In the genomic region with DNA sequence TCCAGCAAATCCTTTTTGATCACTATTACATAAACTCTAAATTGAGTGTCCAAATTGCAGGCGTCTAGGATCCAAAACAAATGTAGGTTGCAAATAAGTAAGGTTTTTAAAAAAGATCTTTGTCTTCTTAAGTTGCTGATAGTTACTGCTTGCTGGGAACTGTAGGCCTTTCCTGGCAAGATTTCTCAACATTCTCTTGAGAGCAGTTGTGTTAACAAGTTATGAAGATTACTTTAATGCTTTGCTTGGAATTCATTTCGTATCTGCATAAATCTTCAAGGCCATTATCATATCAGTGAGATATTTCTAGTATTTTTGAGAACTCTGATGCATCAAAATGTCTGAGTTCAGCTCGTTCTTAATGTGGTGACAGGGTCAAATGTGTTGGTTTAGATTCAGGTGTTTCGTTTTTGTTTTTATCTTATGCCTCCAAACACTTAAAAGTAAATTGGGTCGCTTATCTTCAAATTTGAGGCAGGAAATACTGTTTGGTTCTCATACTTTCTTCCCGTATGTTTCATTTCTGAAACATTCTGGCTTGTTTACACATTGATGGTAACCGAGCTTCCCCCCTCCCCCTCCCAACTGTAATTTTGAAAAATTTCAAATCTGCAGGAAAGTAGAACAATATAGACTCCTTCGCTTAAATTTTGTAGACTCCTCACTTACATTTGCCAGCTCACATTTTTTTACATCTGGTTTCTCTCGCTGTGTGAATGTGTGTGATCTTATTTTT, we compare ENCODE assay signal across 10 cellular contexts.
DNase-seq lines count a peak whose midpoint lies in the region; ATAC-seq and TF ChIP-seq lines count a peak whose summit lies in the region.
"Had no signal": no experiment of that assay in that cellular context is flagged by ENCODE, and none has a peak within 500 bp of the region (broad histone marks: within the 10 kb centered on the region; RNA-seq: fewer than 3 reads in every experiment).

No MANE protein-coding gene starts in this region.

- CTCF ChIA-PET in CD4-positive, alpha-beta memory T cell (lab: Charles Lee; ENCODE audit: partially characterized antibody), result interaction anchor here (0.7 to 4.9 kb wide), 9 partner anchors 10 to 165 kb away, joined by 3 to 45 read pairs (median 5); no protein-coding TSS in a partner anchor

- intact Hi-C loops in CD4-positive, alpha-beta memory T cell (cut with micrococcal nuclease), result loop anchor here (1.0 kb wide), 1 partner anchor 10 kb away; no protein-coding TSS in a partner anchor
- intact Hi-C loops in natural killer cell (cut with micrococcal nuclease), result no loop called here

- no peaks in the 10 kb centered on the region for H3K9me3 ChIP-seq in CD4-positive, alpha-beta memory T cell (ENCODE audit: control insufficient read depth in 1 of 2, low read length in 2 of 2)
- H3K9me3 ChIP-seq in trophoblast cell (ENCODE audit: insufficient read depth, low read depth, low read length), result no peaks in the 10 kb centered on the region
- H3K9me3 ChIP-seq: MG63 had no signal

- peak overlapping the region in 1 of 2 donors; percentile 27 for H3K4me3 ChIP-seq in CD4-positive, alpha-beta memory T cell (ENCODE audit: low read length in 2 of 2)
- H3K4me3 ChIP-seq in fibroblast of mammary gland (ENCODE audit: control insufficient read depth, low read depth, low read length), result no peak overlapping the region
- H3K4me3 ChIP-seq in trophoblast cell (ENCODE audit: low read depth, low read length), result no peak overlapping the region
- H3K4me3 ChIP-seq: MG63 had no signal

- no peak overlapping the region for H3K4me2 ChIP-seq in trophoblast cell (ENCODE audit: low read length)

- no peak overlapping the region for H2BK12ac ChIP-seq in trophoblast cell (ENCODE audit: low read length)

- H2BK5ac ChIP-seq in trophoblast cell (ENCODE audit: low read depth, low read length, poor library complexity), result no peak overlapping the region

- H3K23ac ChIP-seq in trophoblast cell (ENCODE audit: low read length), result no peak overlapping the region

- H3K36me3 ChIP-seq in CD4-positive, alpha-beta memory T cell (ENCODE audit: insufficient read depth, low read length), result no peaks in the 10 kb centered on the region
- no peaks in the 10 kb centered on the region for H3K36me3 ChIP-seq in trophoblast cell (ENCODE audit: control insufficient read depth in 1 of 2, insufficient read depth in 2 of 2, low read length in 2 of 2)
- H3K36me3 ChIP-seq: MG63 had no signal

- no peak overlapping the region for H2AFZ ChIP-seq in trophoblast cell (ENCODE audit: insufficient read depth, low read length, poor library complexity)

- H3K14ac ChIP-seq in trophoblast cell (ENCODE audit: low read length), result no peak overlapping the region

- no peak overlapping the region for H3K9ac ChIP-seq in trophoblast cell (ENCODE audit: low read length)

- H3K27me3 Mint-ChIP-seq in CD4-positive, alpha-beta memory T cell, result no peaks in the 10 kb centered on the region
- peaks cover 12% of the 10 kb centered on the region for H3K27me3 Mint-ChIP-seq in T-helper 2 cell treated with Interferon-gamma antibody and Interleukin-4, amounts not matched to agents 5 μg/mL and 100 μg/mL, for 36 hours (ENCODE audit: low read depth)
- H3K27me3 Mint-ChIP-seq in natural killer cell (ENCODE audit: low read depth in 2 of 2), result peaks cover 0 to 4% of the 10 kb centered on the region in 2 donors

- peak in 4 of 5 donors; percentile 48 to 61 (median 54) for DNase-seq in CD4-positive, alpha-beta memory T cell
- DNase-seq in T-helper 2 cell treated with Interferon-gamma antibody and Interleukin-4, amounts not matched to agents 5 μg/mL and 100 μg/mL, for 36 hours (ENCODE audit: low spot score), result peak; percentile 14
- DNase-seq in fibroblast of mammary gland (ENCODE audit: low read depth) (peak; percentile 11), trophoblast cell (peak; percentile 27 to 83), natural killer cell (no peak), NCI-H1105 treated with DMSO at 0.1 percent for 48 hours (lab: John Stamatoyannopoulos, UW) (no peak)
- DNase-seq: MG63 had no signal

- WGBS in trophoblast cell (ENCODE audit: extremely low coverage, insufficient coverage, insufficient read length), result no CpG with 5 or more reads among the region's 9 CpGs

- peaks cover 0 to 2% of the 10 kb centered on the region in 2 donors for H3K36me3 Mint-ChIP-seq in CD4-positive, alpha-beta memory T cell
- H3K36me3 Mint-ChIP-seq in T-helper 2 cell treated with Interferon-gamma antibody and Interleukin-4, amounts not matched to agents 5 μg/mL and 100 μg/mL, for 36 hours (ENCODE audit: low read depth), result peaks cover 10% of the 10 kb centered on the region
- no peaks in the 10 kb centered on the region for H3K36me3 Mint-ChIP-seq in natural killer cell

- H3K4me3 Mint-ChIP-seq in CD4-positive, alpha-beta memory T cell, result peak overlapping the region; percentile 37 to 82 (median 72)
- peak overlapping the region; percentile 63 for H3K4me3 Mint-ChIP-seq in T-helper 2 cell treated with Interferon-gamma antibody and Interleukin-4, amounts not matched to agents 5 μg/mL and 100 μg/mL, for 36 hours
- no peak overlapping the region for H3K4me3 Mint-ChIP-seq in natural killer cell

- H4K12ac ChIP-seq in trophoblast cell (ENCODE audit: low read depth, low read length), result no peak overlapping the region

- H2AK5ac ChIP-seq in trophoblast cell (ENCODE audit: low read length), result no peak overlapping the region

- no peak overlapping the region for H3K4ac ChIP-seq in trophoblast cell (ENCODE audit: low read depth, low read length)

- no peak overlapping the region for H4K91ac ChIP-seq in trophoblast cell (ENCODE audit: low read depth, low read length)

- H3K79me2 ChIP-seq in trophoblast cell (ENCODE audit: control insufficient read depth, insufficient read depth, low read length, poor library complexity), result no peaks in the 10 kb centered on the region

- no peak overlapping the region for H4K8ac ChIP-seq in trophoblast cell (ENCODE audit: low read depth, low read length)

- H3K27ac ChIP-seq in CD4-positive, alpha-beta memory T cell (ENCODE audit: low read depth, low read length), result peak overlapping the region; percentile 60
- no peak overlapping the region for H3K27ac ChIP-seq in trophoblast cell (ENCODE audit: low read depth, low read length)
- H3K27ac ChIP-seq: epithelial cell of prostate had no signal

- no peak for ATAC-seq in natural killer cell
- ATAC-seq in HG02642 (IDR thresholded peaks at IDR 0.05; ENCODE audit: poor library complexity, unreplicated experiment), result no peak
- no peak for ATAC-seq in HG03439 (IDR thresholded peaks at IDR 0.05; ENCODE audit: unreplicated experiment)

- H3K79me1 ChIP-seq in trophoblast cell (ENCODE audit: low read length), result no peaks in the 10 kb centered on the region

- TF ChIP-seq CTCF in fibroblast of mammary gland (conservative IDR thresholded peaks at IDR 0.05; ENCODE audit: control insufficient read depth, insufficient read depth, low read depth, low read length) (no peak), natural killer cell (IDR thresholded peaks at IDR 0.05) (no peak)

- peaks cover 51 to 84% (median 68%) of the 10 kb centered on the region in 4 donors for H3K4me1 Mint-ChIP-seq in CD4-positive, alpha-beta memory T cell
- H3K4me1 Mint-ChIP-seq in T-helper 2 cell treated with Interferon-gamma antibody and Interleukin-4, amounts not matched to agents 5 μg/mL and 100 μg/mL, for 36 hours (ENCODE audit: low read depth), result peaks cover 47% of the 10 kb centered on the region
- peaks cover 0 to 7% of the 10 kb centered on the region in 2 donors for H3K4me1 Mint-ChIP-seq in natural killer cell

- H2BK120ac ChIP-seq in trophoblast cell (ENCODE audit: insufficient read depth, low read length, poor library complexity), result no peak overlapping the region

- POLR2A ChIA-PET in CD4-positive, alpha-beta memory T cell (lab: Charles Lee; ENCODE audit: partially characterized antibody), result interaction anchor here (0.9 to 4.3 kb wide), 18 partner anchors 8 to 1645 kb away, joined by 3 to 50 read pairs (median 4); a partner anchor contains a TSS

- H3K9me3 Mint-ChIP-seq in CD4-positive, alpha-beta memory T cell, result peaks cover 0 to 4% (median 0%) of the 10 kb centered on the region in 8 donors
- H3K9me3 Mint-ChIP-seq in T-helper 2 cell treated with Interferon-gamma antibody and Interleukin-4, amounts not matched to agents 5 μg/mL and 100 μg/mL, for 36 hours, result no peaks in the 10 kb centered on the region
- H3K9me3 Mint-ChIP-seq in natural killer cell, result no peaks in the 10 kb centered on the region

- H3K4me1 ChIP-seq in CD4-positive, alpha-beta memory T cell (ENCODE audit: insufficient read depth, low read length), result peaks cover 72% of the 10 kb centered on the region
- no peaks in the 10 kb centered on the region for H3K4me1 ChIP-seq in trophoblast cell (ENCODE audit: control insufficient read depth in 1 of 2, insufficient read depth in 2 of 2, low read length in 2 of 2)

- H3K27ac Mint-ChIP-seq in CD4-positive, alpha-beta memory T cell, result peak overlapping the region; percentile 83 to 97 (median 93)
- peak overlapping the region; percentile 89 for H3K27ac Mint-ChIP-seq in T-helper 2 cell treated with Interferon-gamma antibody and Interleukin-4, amounts not matched to agents 5 μg/mL and 100 μg/mL, for 36 hours
- peak overlapping the region in 1 of 2 donors; percentile 52 for H3K27ac Mint-ChIP-seq in natural killer cell

- no peaks in the 10 kb centered on the region for H3K27me3 ChIP-seq in CD4-positive, alpha-beta memory T cell (ENCODE audit: insufficient read depth, low read length)
- H3K27me3 ChIP-seq in trophoblast cell (ENCODE audit: insufficient read depth, low read length), result no peaks in the 10 kb centered on the region
- H3K27me3 ChIP-seq: MG63 had no signal

- no peak overlapping the region for H3K18ac ChIP-seq in trophoblast cell (ENCODE audit: low read length)

Comparison
In these comparisons a context has a peak if more than half of its experiments do, and no peak if none do; other contexts are left out.
1. DNase-seq: peak in CD4-positive, alpha-beta memory T cell (4 of 5), T-helper 2 cell treated with Interferon-gamma antibody and Interleukin-4, amounts not matched to agents 5 μg/mL and 100 μg/mL, for 36 hours (single experiment), fibroblast of mammary gland (single experiment) and trophoblast cell (2 of 2); none in natural killer cell (single experiment) and NCI-H1105 treated with DMSO at 0.1 percent for 48 hours (single experiment).